ENCODE assay signal across 8 cellular contexts in genomic region chr1:104780470-104781078, GRCh38.
DNase-seq lines count a peak whose midpoint lies in the region; ATAC-seq and TF ChIP-seq lines count a peak whose summit lies in the region.

No MANE protein-coding gene starts in this region.

- no peaks in the 10 kb centered on the region for H3K9me3 ChIP-seq in NT2/D1 (ENCODE audit: insufficient read depth, low read length)

- ATAC-seq in GM18861 (IDR thresholded peaks at IDR 0.05; ENCODE audit: unreplicated experiment), result peak; percentile 45
- ATAC-seq in GM19455 (IDR thresholded peaks at IDR 0.05; ENCODE audit: unreplicated experiment), result no peak
- no peak for ATAC-seq in GM19397 (IDR thresholded peaks at IDR 0.05; ENCODE audit: unreplicated experiment)

- H3K4me1 ChIP-seq in NT2/D1 (ENCODE audit: insufficient read depth, insufficient read length), result no peaks in the 10 kb centered on the region

- H3K9me3 Mint-ChIP-seq in progenitor cell of endocrine pancreas (ENCODE audit: low read depth), result no peaks in the 10 kb centered on the region

- no peaks in the 10 kb centered on the region for H3K4me1 Mint-ChIP-seq in progenitor cell of endocrine pancreas (ENCODE audit: low read depth)

- no peaks in the 10 kb centered on the region for H3K36me3 Mint-ChIP-seq in progenitor cell of endocrine pancreas (ENCODE audit: insufficient read depth)

- H3K4me3 Mint-ChIP-seq in progenitor cell of endocrine pancreas (ENCODE audit: low read depth), result no peak overlapping the region

- H3K4me3 ChIP-seq in NT2/D1 (ENCODE audit: insufficient read length, low read depth) (no peak overlapping the region), epithelial cell of esophagus (ENCODE audit: low read length) (no peak overlapping the region)

- TF ChIP-seq CTCF in epithelial cell of esophagus (IDR thresholded peaks at IDR 0.05; ENCODE audit: insufficient read depth, low read depth, low read length, missing control alignments) (peak; percentile 90), progenitor cell of endocrine pancreas (IDR thresholded peaks at IDR 0.05; ENCODE audit: unreplicated experiment) (peak; percentile 93)

- no peaks in the 10 kb centered on the region for H3K36me3 ChIP-seq in NT2/D1 (ENCODE audit: insufficient read depth, insufficient read length, low read length)

- H3K27me3 ChIP-seq in NT2/D1 (ENCODE audit: insufficient read depth, insufficient read length), result no peaks in the 10 kb centered on the region

- H3K27ac Mint-ChIP-seq in progenitor cell of endocrine pancreas, result no peak overlapping the region

- DNase-seq in AML-193 (lab: John Stamatoyannopoulos, UW) (peak; percentile 16 to 22), HS-5 (ENCODE audit: low read depth) (peak; percentile 13), NT2/D1 (ENCODE audit: low read depth, low spot score) (peak; percentile 13), epithelial cell of esophagus (ENCODE audit: low read depth) (peak; percentile 41), progenitor cell of endocrine pancreas (ENCODE audit: low spot score, unreplicated experiment) (no peak)

- H3K27me3 Mint-ChIP-seq in progenitor cell of endocrine pancreas, result no peaks in the 10 kb centered on the region

- H3K9ac ChIP-seq in NT2/D1 (ENCODE audit: insufficient read length, low read depth), result no peak overlapping the region
